Comparison of ENCODE assay signal across 19 cellular contexts in genomic region chr1:229380514-229381160, GRCh38.
DNase-seq lines count a peak whose midpoint lies in the region; ATAC-seq and TF ChIP-seq lines count a peak whose summit lies in the region.
"Had no signal": no experiment of that assay in that cellular context is flagged by ENCODE, and none has a peak within 500 bp of the region (broad histone marks: within the 10 kb centered on the region; RNA-seq: fewer than 3 reads in every experiment).

No MANE protein-coding gene starts in this region.

- TF ChIP-seq CTCF in WERI-Rb-1 (IDR thresholded peaks at IDR 0.05; ENCODE audit: low read depth, low read length) = no peak

- no peaks in the 10 kb centered on the region for H3K36me3 ChIP-seq in BLaER1 treated with 17β-estradiol and CSF1 and Interleukin-3, amounts not matched to agents 10 nM and 100 nM
- no peaks in the 10 kb centered on the region for H3K36me3 ChIP-seq in WERI-Rb-1
- H3K36me3 ChIP-seq: pancreas had no signal

- no peak overlapping the region for H3K9ac ChIP-seq in BLaER1 treated with 17β-estradiol and CSF1 and Interleukin-3, amounts not matched to agents 10 nM and 100 nM

- no peaks in the 10 kb centered on the region for H3K4me1 Mint-ChIP-seq in stimulated activated naive B cell treated with anti-CD40 and anti-IgM and Interleukin-4, amounts not matched to agents 10 μg/mL and 1 μg/mL and 100 μg/mL, for 72 hours

- no peak overlapping the region for H3K27ac Mint-ChIP-seq in stimulated activated naive B cell treated with anti-CD40 and anti-IgM and Interleukin-4, amounts not matched to agents 10 μg/mL and 1 μg/mL and 100 μg/mL, for 72 hours
- H3K27ac Mint-ChIP-seq: activated naive CD4-positive, alpha-beta T cell treated with anti-CD3 and anti-CD28 coated beads for 36 hours; type B pancreatic cell had no signal

- no peak overlapping the region for H3K4me3 ChIP-seq in BLaER1 treated with 17β-estradiol and CSF1 and Interleukin-3, amounts not matched to agents 10 nM and 100 nM
- no peak overlapping the region for H3K4me3 ChIP-seq in WERI-Rb-1 (ENCODE audit: low read depth, low read length)
- H3K4me3 ChIP-seq: hepatocyte, pancreas, smooth muscle cell had no signal

- no peaks in the 10 kb centered on the region for H3K27me3 ChIP-seq in BLaER1 treated with 17β-estradiol and CSF1 and Interleukin-3, amounts not matched to agents 10 nM and 100 nM
- no peaks in the 10 kb centered on the region for H3K27me3 ChIP-seq in WERI-Rb-1 (ENCODE audit: insufficient read depth, low read depth, severe bottlenecking)
- H3K27me3 ChIP-seq: hepatocyte, pancreas had no signal

- peak overlapping the region in 6 of 11 experiments; percentile 7 to 55 (median 24); a peak in 7 of 22 replicates for H3K4me2 ChIP-seq in BLaER1 treated with 17β-estradiol and CSF1 and Interleukin-3, amounts not matched to agents 10 nM and 100 nM
- H3K4me2 ChIP-seq: hepatocyte, smooth muscle cell had no signal

- H3K27ac ChIP-seq in BLaER1 treated with 17β-estradiol and CSF1 and Interleukin-3, amounts not matched to agents 10 nM and 100 nM = no peak overlapping the region
- peak overlapping the region; percentile 75 for H3K27ac ChIP-seq in WERI-Rb-1
- H3K27ac ChIP-seq: hepatocyte, HL-60, pancreas had no signal

- H3K9me3 Mint-ChIP-seq in stimulated activated naive B cell treated with anti-CD40 and anti-IgM and Interleukin-4, amounts not matched to agents 10 μg/mL and 1 μg/mL and 100 μg/mL, for 72 hours = no peaks in the 10 kb centered on the region
- H3K9me3 Mint-ChIP-seq: activated naive CD4-positive, alpha-beta T cell treated with anti-CD3 and anti-CD28 coated beads for 36 hours; type B pancreatic cell had no signal

- H3K36me3 Mint-ChIP-seq in stimulated activated naive B cell treated with anti-CD40 and anti-IgM and Interleukin-4, amounts not matched to agents 10 μg/mL and 1 μg/mL and 100 μg/mL, for 72 hours = no peaks in the 10 kb centered on the region
- H3K36me3 Mint-ChIP-seq: type B pancreatic cell had no signal

- peak; percentile 50 for DNase-seq in NCI-H146 (lab: John Stamatoyannopoulos, UW)
- DNase-seq in WERI-Rb-1 = no peak
- no peak for DNase-seq in T-helper 2 cell
- DNase-seq in stimulated activated naive B cell treated with anti-CD40 and anti-IgM and Interleukin-4, amounts not matched to agents 10 μg/mL and 1 μg/mL and 100 μg/mL, for 72 hours = no peak
- no peak for DNase-seq in KG1 (lab: John Stamatoyannopoulos, UW)
- DNase-seq: activated naive CD4-positive, alpha-beta T cell treated with anti-CD3 and anti-CD28 coated beads for 36 hours; dermis blood vessel endothelial cell; DMS79; left colon; NCI-H446; SW 1271 had no signal

- H3K4me3 Mint-ChIP-seq in stimulated activated naive B cell treated with anti-CD40 and anti-IgM and Interleukin-4, amounts not matched to agents 10 μg/mL and 1 μg/mL and 100 μg/mL, for 72 hours = no peak overlapping the region
- H3K4me3 Mint-ChIP-seq: activated naive CD4-positive, alpha-beta T cell treated with anti-CD3 and anti-CD28 coated beads for 36 hours; type B pancreatic cell had no signal

- no peaks in the 10 kb centered on the region for H4K20me1 ChIP-seq in BLaER1 treated with 17β-estradiol and CSF1 and Interleukin-3, amounts not matched to agents 10 nM and 100 nM

- peaks cover 0 to 13% (median 9%) of the 10 kb centered on the region in 10 experiments; a peak in 10 of 20 replicates for H3K4me1 ChIP-seq in BLaER1 treated with 17β-estradiol and CSF1 and Interleukin-3, amounts not matched to agents 10 nM and 100 nM
- H3K4me1 ChIP-seq: pancreas had no signal

- H3K9me3 ChIP-seq in BLaER1 treated with 17β-estradiol and CSF1 and Interleukin-3, amounts not matched to agents 10 nM and 100 nM (replicated peaks in 1 of 11) = no peaks in the 10 kb centered on the region
- H3K9me3 ChIP-seq in WERI-Rb-1 (ENCODE audit: severe bottlenecking) = no peaks in the 10 kb centered on the region
- H3K9me3 ChIP-seq: pancreas had no signal

- peak; percentile 75 for ATAC-seq in GM18867 (IDR thresholded peaks at IDR 0.05; ENCODE audit: unreplicated experiment)
- no peak for ATAC-seq in stimulated activated naive B cell treated with anti-CD40 and anti-IgM and Interleukin-4, amounts not matched to agents 10 μg/mL and 1 μg/mL and 100 μg/mL, for 72 hours (replicated peaks)
- ATAC-seq in HG03469 (IDR thresholded peaks at IDR 0.05; ENCODE audit: unreplicated experiment) = no peak
- ATAC-seq: left colon had no signal

- H3K27me3 Mint-ChIP-seq in stimulated activated naive B cell treated with anti-CD40 and anti-IgM and Interleukin-4, amounts not matched to agents 10 μg/mL and 1 μg/mL and 100 μg/mL, for 72 hours = peaks cover 22 to 24% of the 10 kb centered on the region in 2 donors
